Comparison of ENCODE assay signal across 27 cellular contexts in genomic region chr11:46212720-46213119, GRCh38.
"Had no signal": no experiment of that assay in that cellular context is flagged by ENCODE, and none has a peak within 500 bp of the region (broad histone marks: within the 10 kb centered on the region; RNA-seq: fewer than 3 reads in every experiment).

No MANE protein-coding gene starts in this region.

- H3K27ac Mint-ChIP-seq: activated CD4-positive, alpha-beta memory T cell treated with anti-CD3 and anti-CD28 coated beads for 36 hours; activated CD4-positive, alpha-beta T cell treated with anti-CD3 and anti-CD28 coated beads for 36 hours; activated CD4-positive, alpha-beta T cell treated with anti-CD3 and anti-CD28 coated beads, Interleukin-2, amount 10 ng/mL, durations not matched to agents 24 days and 14 days; activated CD8-positive, alpha-beta memory T cell treated with anti-CD3 and anti-CD28 coated beads, Interleukin-2, amount 10 ng/mL, durations not matched to agents 7 days and 5 days; activated CD8-positive, alpha-beta T cell treated with anti-CD3 and anti-CD28 coated beads, Interleukin-2, amount 10 ng/mL, durations not matched to agents 7 days and 5 days; activated naive CD4-positive, alpha-beta T cell treated with anti-CD3 and anti-CD28 coated beads, Interleukin-2, amount 10 ng/mL, durations not matched to agents 7 days and 5 days; activated naive CD4-positive, alpha-beta T cell treated with anti-CD3 and anti-CD28 coated beads, Interleukin-2, amount 50 U/mL, for 72 hours; activated naive CD8-positive, alpha-beta T cell treated with anti-CD3 and anti-CD28 coated beads, Interleukin-2, amount 10 ng/mL, durations not matched to agents 7 days and 5 days; activated T-cell treated with anti-CD3 and anti-CD28 coated beads, Interleukin-2, amount 50 U/mL, for 72 hours; T-helper 17 cell; T-helper 2 cell treated with Interferon-gamma antibody and Interleukin-4, amounts not matched to agents 5 μg/mL and 100 μg/mL, for 36 hours had no signal

- H3K27me3 ChIP-seq: brain microvascular endothelial cell, colonic mucosa had no signal

- H3K27ac ChIP-seq: brain microvascular endothelial cell, colonic mucosa, epithelial cell of prostate had no signal

- ATAC-seq: activated CD4-positive, alpha-beta T cell treated with anti-CD3 and anti-CD28 coated beads for 36 hours; activated CD8-positive, alpha-beta memory T cell treated with anti-CD3 and anti-CD28 coated beads, Interleukin-2, amount 10 ng/mL, durations not matched to agents 7 days and 5 days; activated CD8-positive, alpha-beta T cell treated with anti-CD3 and anti-CD28 coated beads, Interleukin-2, amount 10 ng/mL, durations not matched to agents 7 days and 5 days; activated naive CD4-positive, alpha-beta T cell treated with anti-CD3 and anti-CD28 coated beads, Interleukin-2, amount 50 U/mL, for 72 hours; activated T-cell treated with anti-CD3 and anti-CD28 coated beads, Interleukin-2, amount 50 U/mL, for 72 hours; T-helper 17 cell had no signal

- H3K36me3 Mint-ChIP-seq: activated CD4-positive, alpha-beta memory T cell treated with anti-CD3 and anti-CD28 coated beads for 36 hours; activated naive CD4-positive, alpha-beta T cell treated with anti-CD3 and anti-CD28 coated beads, Interleukin-2, amount 10 ng/mL, durations not matched to agents 7 days and 5 days; activated naive CD4-positive, alpha-beta T cell treated with anti-CD3 and anti-CD28 coated beads, Interleukin-2, amount 50 U/mL, for 72 hours; activated naive CD8-positive, alpha-beta T cell treated with anti-CD3 and anti-CD28 coated beads, Interleukin-2, amount 10 ng/mL, durations not matched to agents 7 days and 5 days had no signal

- H3K4me3 ChIP-seq: colonic mucosa had no signal

- H3K4me3 Mint-ChIP-seq: activated CD4-positive, alpha-beta memory T cell treated with anti-CD3 and anti-CD28 coated beads for 36 hours; activated CD4-positive, alpha-beta T cell treated with anti-CD3 and anti-CD28 coated beads for 36 hours; activated CD4-positive, alpha-beta T cell treated with anti-CD3 and anti-CD28 coated beads, Interleukin-2, amount 10 ng/mL, durations not matched to agents 24 days and 14 days; activated CD8-positive, alpha-beta memory T cell treated with anti-CD3 and anti-CD28 coated beads, Interleukin-2, amount 10 ng/mL, durations not matched to agents 7 days and 5 days; activated CD8-positive, alpha-beta T cell treated with anti-CD3 and anti-CD28 coated beads, Interleukin-2, amount 10 ng/mL, durations not matched to agents 7 days and 5 days; activated naive CD4-positive, alpha-beta T cell treated with anti-CD3 and anti-CD28 coated beads, Interleukin-2, amount 10 ng/mL, durations not matched to agents 7 days and 5 days; activated naive CD8-positive, alpha-beta T cell treated with anti-CD3 and anti-CD28 coated beads, Interleukin-2, amount 10 ng/mL, durations not matched to agents 7 days and 5 days; activated T-cell treated with anti-CD3 and anti-CD28 coated beads, Interleukin-2, amount 50 U/mL, for 72 hours; T-helper 17 cell; T-helper 2 cell treated with Interferon-gamma antibody and Interleukin-4, amounts not matched to agents 5 μg/mL and 100 μg/mL, for 36 hours had no signal

- H3K36me3 ChIP-seq: brain microvascular endothelial cell, colonic mucosa had no signal

- H3K4me1 ChIP-seq: colonic mucosa had no signal

- DNase-seq: activated CD4-positive, alpha-beta memory T cell treated with anti-CD3 and anti-CD28 coated beads for 36 hours; activated CD4-positive, alpha-beta T cell treated with anti-CD3 and anti-CD28 coated beads for 36 hours; activated CD4-positive, alpha-beta T cell treated with anti-CD3 and anti-CD28 coated beads, Interleukin-2, amount 10 ng/mL, durations not matched to agents 24 days and 14 days; activated CD4-positive, CD25-positive, alpha-beta regulatory T cell; activated CD4-positive, CD25-positive, alpha-beta regulatory T cell treated with anti-CD3 and anti-CD28 coated beads, Interleukin-2, amount 50 U/mL, for 72 hours; activated CD8-positive, alpha-beta memory T cell treated with anti-CD3 and anti-CD28 coated beads, Interleukin-2, amount 10 ng/mL, durations not matched to agents 7 days and 5 days; activated CD8-positive, alpha-beta memory T cell treated with anti-CD3 and anti-CD28 coated beads, Interleukin-2, amount 50 U/mL, for 4 hours; activated CD8-positive, alpha-beta T cell treated with anti-CD3 and anti-CD28 coated beads, Interleukin-2, amount 10 ng/mL, durations not matched to agents 7 days and 5 days; activated gamma-delta T cell; activated naive CD4-positive, alpha-beta T cell; activated naive CD4-positive, alpha-beta T cell treated with anti-CD3 and anti-CD28 coated beads, Interleukin-2, amount 10 ng/mL, durations not matched to agents 7 days and 5 days; activated naive CD8-positive, alpha-beta T cell treated with anti-CD3 and anti-CD28 coated beads, Interleukin-2, amount 10 ng/mL, durations not matched to agents 7 days and 5 days; activated T-cell treated with anti-CD3 and anti-CD28 coated beads, Interleukin-2, amount 50 U/mL, for 1 hour; activated T-cell treated with anti-CD3 and anti-CD28 coated beads, Interleukin-2, amount 50 U/mL, for 72 hours; anterior cingulate cortex; brain microvascular endothelial cell; cerebellar nuclear complex; colonic mucosa; effector CD8-positive, alpha-beta T cell; foreskin fibroblast; head of caudate nucleus; T-helper 1 cell; T-helper 17 cell; T1000 had no signal

- H3K9me3 Mint-ChIP-seq: activated CD4-positive, alpha-beta memory T cell treated with anti-CD3 and anti-CD28 coated beads for 36 hours; activated CD4-positive, alpha-beta T cell treated with anti-CD3 and anti-CD28 coated beads, Interleukin-2, amount 10 ng/mL, durations not matched to agents 24 days and 14 days; activated naive CD4-positive, alpha-beta T cell treated with anti-CD3 and anti-CD28 coated beads, Interleukin-2, amount 10 ng/mL, durations not matched to agents 7 days and 5 days; activated naive CD4-positive, alpha-beta T cell treated with anti-CD3 and anti-CD28 coated beads, Interleukin-2, amount 50 U/mL, for 72 hours; activated naive CD8-positive, alpha-beta T cell treated with anti-CD3 and anti-CD28 coated beads, Interleukin-2, amount 10 ng/mL, durations not matched to agents 7 days and 5 days; T-helper 2 cell treated with Interferon-gamma antibody and Interleukin-4, amounts not matched to agents 5 μg/mL and 100 μg/mL, for 36 hours had no signal

- H3K9me3 ChIP-seq: colonic mucosa had no signal
